16 cellular contexts compared by ENCODE assay signal in the genomic region with DNA sequence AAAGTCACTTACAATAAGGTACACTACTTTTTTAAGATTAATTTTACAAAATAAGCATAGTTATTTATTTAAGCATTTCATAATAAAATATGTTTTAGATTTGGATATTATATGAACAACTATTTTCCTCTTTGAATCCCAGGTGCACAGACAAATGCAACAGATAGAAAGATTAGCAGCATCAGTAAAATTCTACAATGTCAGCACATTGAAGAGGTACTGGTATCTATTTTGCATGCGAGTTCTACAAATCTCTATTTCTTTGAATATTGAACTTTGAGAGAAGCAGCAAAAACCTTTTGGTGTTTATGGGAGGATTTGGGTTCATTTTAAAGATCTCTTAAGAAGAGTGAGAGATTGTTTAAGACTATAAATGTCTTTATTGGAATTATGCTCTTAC.
DNase-seq lines count a peak whose midpoint lies in the region; ATAC-seq, FAIRE-seq and TF ChIP-seq lines count a peak whose summit lies in the region.
"Had no signal": no experiment of that assay in that cellular context is flagged by ENCODE, and none has a peak within 500 bp of the region (broad histone marks: within the 10 kb centered on the region; RNA-seq: fewer than 3 reads in every experiment).

No MANE protein-coding gene starts in this region.

- H3K27ac Mint-ChIP-seq in type B pancreatic cell = peak overlapping the region; percentile 11
- H3K27ac Mint-ChIP-seq: CD4-positive, alpha-beta memory T cell; HFFc6 had no signal

- H4K20me1 ChIP-seq in HepG2 (ENCODE audit: insufficient read depth, low read length) = no peaks in the 10 kb centered on the region
- H4K20me1 ChIP-seq in Loucy (ENCODE audit: insufficient read depth, low read length, poor library complexity, severe bottlenecking) = no peaks in the 10 kb centered on the region

- H3K9me3 ChIP-seq in HepG2 (ENCODE audit: low read length) = no peaks in the 10 kb centered on the region
- H3K9me3 ChIP-seq in right lobe of liver = no peaks in the 10 kb centered on the region
- no peaks in the 10 kb centered on the region for H3K9me3 ChIP-seq in Loucy (ENCODE audit: insufficient read depth, low read depth, low read length)
- H3K9me3 ChIP-seq: HAP-1 had no signal

- H3K36me3 ChIP-seq in HepG2 (replicated peaks in 1 of 2; ENCODE audit: control insufficient read depth in 1 of 2, insufficient read depth in 2 of 2, low read length in 2 of 2) = no peaks in the 10 kb centered on the region
- H3K36me3 ChIP-seq in right lobe of liver = no peaks in the 10 kb centered on the region
- H3K36me3 ChIP-seq in Loucy (ENCODE audit: insufficient read depth, low read length) = no peaks in the 10 kb centered on the region
- H3K36me3 ChIP-seq: HAP-1 had no signal

- no TSS peak for BruUV-seq in HepG2 (replicated peaks; lab: Mats Ljungman, UMichigan)

- H2AFZ ChIP-seq in HepG2 (ENCODE audit: low read length) = no peak overlapping the region
- peak overlapping the region; percentile 42; the same call in 1 of the 2 replicates for H2AFZ ChIP-seq in Loucy (ENCODE audit: low read length)

- H3K4me3 Mint-ChIP-seq in type B pancreatic cell = no peak overlapping the region
- H3K4me3 Mint-ChIP-seq: CD4-positive, alpha-beta memory T cell; HFFc6 had no signal

- H3K79me2 ChIP-seq in HepG2 (ENCODE audit: insufficient read depth, low read length) (no peaks in the 10 kb centered on the region), Loucy (ENCODE audit: insufficient read depth, low read length) (no peaks in the 10 kb centered on the region)

- no peak for TF ChIP-seq RAD21 in HepG2 (CRISPR knock-in tag; IDR thresholded peaks at IDR 0.05)

- H3K9me3 Mint-ChIP-seq in type B pancreatic cell = no peaks in the 10 kb centered on the region

- no peaks in the 10 kb centered on the region for H3K36me3 Mint-ChIP-seq in type B pancreatic cell
- H3K36me3 Mint-ChIP-seq: CD4-positive, alpha-beta memory T cell had no signal

- H3K27ac ChIP-seq in HepG2 (ENCODE audit: extremely low read length, insufficient read depth, low read length) = no peak overlapping the region
- H3K27ac ChIP-seq in right lobe of liver = no peak overlapping the region

- H3K27me3 ChIP-seq in HepG2 (ENCODE audit: control insufficient read depth in 1 of 2, insufficient read depth in 2 of 2, low read length in 2 of 2) (no peaks in the 10 kb centered on the region; a peak in 1 of 5 replicates), right lobe of liver (no peaks in the 10 kb centered on the region), Loucy (ENCODE audit: insufficient read depth, low read length, poor library complexity, severe bottlenecking) (no peaks in the 10 kb centered on the region)

- intact Hi-C loops in HepG2 (cut with micrococcal nuclease; ENCODE audit: unreplicated experiment) (no loop called here), right lobe of liver (cut with DNase I) (no loop called here)

- H3K27me3 Mint-ChIP-seq in type B pancreatic cell = no peaks in the 10 kb centered on the region
- H3K27me3 Mint-ChIP-seq: CD4-positive, alpha-beta memory T cell had no signal

- TF ChIP-seq POLR2A in HepG2 (IDR thresholded peaks at IDR 0.05; ENCODE audit: insufficient read depth in 1 of 2, low read depth in 2 of 2, low read length in 2 of 2) (no peak), right lobe of liver (IDR thresholded peaks at IDR 0.05) (no peak)

- POLR2A ChIA-PET in HepG2 (lab: Yijun Ruan, JAX) = no interaction called here

- H3K4me2 ChIP-seq in HepG2 (ENCODE audit: low read depth, low read length) = no peak overlapping the region
- no peak overlapping the region for H3K4me2 ChIP-seq in Loucy (ENCODE audit: low read depth, low read length, poor library complexity, severe bottlenecking)

- H3K4me3 ChIP-seq in HepG2 (replicated peaks in 1 of 3; ENCODE audit: insufficient read depth in 1 of 3, low read depth in 2 of 3, low read length in 3 of 3) = no peak overlapping the region
- no peak overlapping the region for H3K4me3 ChIP-seq in right lobe of liver
- no peak overlapping the region for H3K4me3 ChIP-seq in Loucy (ENCODE audit: low read length, poor library complexity, severe bottlenecking)
- H3K4me3 ChIP-seq: HAP-1 had no signal

- no peaks in the 10 kb centered on the region for H3K9me2 ChIP-seq in Loucy (replicated peaks; ENCODE audit: low read depth, low read length)

- CTCF ChIA-PET in HepG2 (lab: Yijun Ruan, JAX; ENCODE audit: low intra/inter-chr PET ratio, low total read pairs) = no interaction called here

- DNase-seq in HepG2 (ENCODE audit: low spot score) = no peak
- no peak for DNase-seq in right lobe of liver
- DNase-seq in type B pancreatic cell (ENCODE audit: extremely low spot score, unreplicated experiment) = no peak
- no peak for DNase-seq in NCI-H1105 treated with DMSO at 0.1 percent for 48 hours (lab: John Stamatoyannopoulos, UW)
- no peak for DNase-seq in NCI-H510A (lab: John Stamatoyannopoulos, UW)
- DNase-seq: 8988T; C1 segment of cervical spinal cord; Calu3; CD4-positive, alpha-beta memory T cell; DND-41; GOT3; HFFc6 had no signal

- H3F3A ChIP-seq in Loucy (ENCODE audit: low read depth) = 0 out of 2 replicates have a peak, but pooled peaks cover 4% of the 10 kb centered on the region

- no peak for FAIRE-seq in HepG2 (lab: Jason Lieb, UNC)
- FAIRE-seq: GM12892, H54 had no signal

- in situ Hi-C loops in HepG2 (cut with HindIII; ENCODE audit: extremely low pct_ligation_motif_present, low pct_unique_long_range_greater_than_20kb) = no loop called here

- H3K4me1 Mint-ChIP-seq in type B pancreatic cell (ENCODE audit: unreplicated experiment) = peaks cover 9% of the 10 kb centered on the region
- H3K4me1 Mint-ChIP-seq: CD4-positive, alpha-beta memory T cell had no signal

- ATAC-seq in HepG2 = no peak
- no peak for ATAC-seq in right lobe of liver

- H3K4me1 ChIP-seq in HepG2 (ENCODE audit: insufficient read depth, low read length) (no peaks in the 10 kb centered on the region), right lobe of liver (no peaks in the 10 kb centered on the region), Loucy (ENCODE audit: insufficient read depth, low read length, poor library complexity, severe bottlenecking) (peaks cover 42% of the 10 kb centered on the region)

- whole genome bisulfite sequencing in HepG2 (ENCODE audit: low lambda C conversion rate) = 36% methylated on average over 1 of the region's 1 CpG
- WGBS in right lobe of liver (ENCODE audit: insufficient coverage, low coverage, low lambda C conversion rate, missing lambda C conversion rate) = 60% methylated on average over 1 of the region's 1 CpG

- H3K9ac ChIP-seq in HepG2 (ENCODE audit: insufficient read depth, low read depth, low read length) (no peak overlapping the region), Loucy (ENCODE audit: low read depth, low read length, poor library complexity, severe bottlenecking) (no peak overlapping the region)

- TF ChIP-seq CTCF in HepG2 (CRISPR knock-in tag; IDR thresholded peaks at IDR 0.05) (no peak), right lobe of liver (IDR thresholded peaks at IDR 0.05) (no peak), Loucy (conservative IDR thresholded peaks at IDR 0.05; ENCODE audit: low read length) (no peak), type B pancreatic cell (conservative IDR thresholded peaks at IDR 0.05) (no peak)

- no peak for TF ChIP-seq EP300 in HepG2 (IDR thresholded peaks at IDR 0.05; ENCODE audit: low read depth in 2 of 2, low read length in 2 of 2)
- TF ChIP-seq EP300 in HepG2 (CRISPR knock-in tag; IDR thresholded peaks at IDR 0.05; ENCODE audit: borderline replicate concordance) = no peak

TF ChIP-seq in HepG2, 621 proteins besides CTCF, POLR2A, EP300 and RAD21:
- peak; percentile 60 for TF ChIP-seq MAFF (IDR thresholded peaks at IDR 0.05; ENCODE audit: low read depth, low read length)
- TF ChIP-seq, protein P1, sequence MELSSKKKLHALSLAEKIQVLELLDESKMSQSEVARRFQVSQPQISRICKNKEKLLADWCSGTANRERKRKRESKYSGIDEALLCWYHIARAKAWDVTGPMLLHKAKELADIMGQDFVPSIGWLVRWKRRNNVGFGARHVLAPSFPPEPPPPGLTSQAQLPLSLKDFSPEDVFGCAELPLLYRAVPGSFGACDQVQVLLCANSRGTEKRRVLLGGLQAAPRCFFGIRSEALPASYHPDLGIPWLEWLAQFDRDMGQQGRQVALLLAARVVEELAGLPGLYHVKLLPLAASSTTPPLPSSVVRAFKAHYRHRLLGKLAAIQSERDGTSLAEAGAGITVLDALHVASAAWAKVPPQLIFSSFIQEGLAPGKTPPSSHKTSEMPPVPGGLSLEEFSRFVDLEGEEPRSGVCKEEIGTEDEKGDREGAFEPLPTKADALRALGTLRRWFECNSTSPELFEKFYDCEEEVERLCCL (CRISPR knock-in tag; IDR thresholded peaks at IDR 0.05; ENCODE audit: borderline replicate concordance) = no peak
- TF ChIP-seq MAFK (conservative IDR thresholded peaks at IDR 0.05 in 1 of 2, IDR thresholded peaks at IDR 0.05 in 1 of 2; ENCODE audit: low read length in 2 of 2) = peak in 1 of 2 experiments; percentile 70; a peak in 3 of 4 replicates
